Comparison of ENCODE assay signal across 9 cellular contexts in genomic region chr1:16921391-16922185, GRCh38. TPM values are rescaled to one million over a fixed set of nuclear protein-coding genes. Genes with fewer than 3 reads are reported as not detected.
A peak's percentile ranks its signal among the peaks of the same experiment; 100 is the strongest.
DNase-seq lines count a peak whose midpoint lies in the region; ATAC-seq, FAIRE-seq and TF ChIP-seq lines count a peak whose summit lies in the region.
"Had no signal": no experiment of that assay in that cellular context is flagged by ENCODE, and none has a peak within 500 bp of the region (broad histone marks: within the 10 kb centered on the region; RNA-seq: fewer than 3 reads in every experiment).

TSS of gene CROCC (plus strand) at chr1:16921931. CDS start at chr1:16922019, 88 bp downstream.

- TF ChIP-seq CTCF in RWPE1 (conservative IDR thresholded peaks at IDR 0.05; ENCODE audit: low read depth): no peak
- TF ChIP-seq CTCF in bronchial epithelial cell (IDR thresholded peaks at IDR 0.05; ENCODE audit: insufficient read depth, low read length, severe bottlenecking): no peak

- H3K27ac ChIP-seq in RWPE1: peak within 1 kb of the TSS; percentile 97
- H3K27ac ChIP-seq: C4-2B had no signal

- H3K27me3 ChIP-seq in bronchial epithelial cell (ENCODE audit: control insufficient read depth, insufficient read depth, low read length): no peaks in the 10 kb centered on the region

- no peak within 1 kb of the TSS for H3K4me3 ChIP-seq in bronchial epithelial cell (ENCODE audit: low read depth, low read length)

- ATAC-seq in stimulated activated naive CD8-positive, alpha-beta T cell treated with anti-CD3 and anti-CD28 coated beads, Interleukin-15, Interleukin-2, amounts not matched to agents 100 U/mL and 50 U/mL, for 24 hours: peak; percentile 58
- no peak for ATAC-seq in HG03196 (IDR thresholded peaks at IDR 0.05; ENCODE audit: unreplicated experiment)

- DNase-seq in activated CD4-positive, alpha-beta T cell treated with anti-CD3 and anti-CD28 coated beads for 48 hours: peak; percentile 68
- DNase-seq in activated CD4-positive, alpha-beta T cell treated with anti-CD3 and anti-CD28 coated beads, Interleukin-2, amount 50 U/mL, for 1 hour: no peak
- DNase-seq in RWPE1 (ENCODE audit: low spot score) (no peak), bronchial epithelial cell (ENCODE audit: low read depth) (peak; percentile 14), kidney tubule cell (ENCODE audit: low spot score) (peak; percentile 63), hippocampal formation (lab: John Stamatoyannopoulos, UW) (no peak)
- DNase-seq in stimulated activated naive CD8-positive, alpha-beta T cell treated with anti-CD3 and anti-CD28 coated beads, Interleukin-15, Interleukin-2, amounts not matched to agents 100 U/mL and 50 U/mL, for 24 hours: peak; percentile 81

- POLR2A ChIA-PET in RWPE1 (lab: Yijun Ruan, JAX; ENCODE audit: low non-redundant PET): no interaction called here

- H3K36me3 ChIP-seq in bronchial epithelial cell (ENCODE audit: control insufficient read depth, insufficient read depth, low read length): no peaks in the 10 kb centered on the region

- no peak for FAIRE-seq in bronchial epithelial cell (lab: Jason Lieb, UNC)

- CTCF ChIA-PET in RWPE1 (lab: Yijun Ruan, JAX): interaction anchor here (0.7 kb wide), 1 partner anchor 1105 kb away, joined by 6 read pairs; no protein-coding TSS in a partner anchor

RNA-seq across cellular contexts. Expression of gene CROCC, which starts in this region (rescaled TPM):
- total RNA-seq in bronchial epithelial cell: 16.4 and 20.3 TPM in 2 replicates

Comparison
In these comparisons a context has a peak if more than half of its experiments do, and no peak if none do; other contexts are left out.
1. DNase-seq: peak in activated CD4-positive, alpha-beta T cell treated with anti-CD3 and anti-CD28 coated beads for 48 hours (single experiment), bronchial epithelial cell (single experiment), kidney tubule cell (single experiment) and stimulated activated naive CD8-positive, alpha-beta T cell treated with anti-CD3 and anti-CD28 coated beads, Interleukin-15, Interleukin-2, amounts not matched to agents 100 U/mL and 50 U/mL, for 24 hours (single experiment); none in activated CD4-positive, alpha-beta T cell treated with anti-CD3 and anti-CD28 coated beads, Interleukin-2, amount 50 U/mL, for 1 hour (single experiment), RWPE1 (single experiment) and hippocampal formation (0 of 2).